In the genomic region with DNA sequence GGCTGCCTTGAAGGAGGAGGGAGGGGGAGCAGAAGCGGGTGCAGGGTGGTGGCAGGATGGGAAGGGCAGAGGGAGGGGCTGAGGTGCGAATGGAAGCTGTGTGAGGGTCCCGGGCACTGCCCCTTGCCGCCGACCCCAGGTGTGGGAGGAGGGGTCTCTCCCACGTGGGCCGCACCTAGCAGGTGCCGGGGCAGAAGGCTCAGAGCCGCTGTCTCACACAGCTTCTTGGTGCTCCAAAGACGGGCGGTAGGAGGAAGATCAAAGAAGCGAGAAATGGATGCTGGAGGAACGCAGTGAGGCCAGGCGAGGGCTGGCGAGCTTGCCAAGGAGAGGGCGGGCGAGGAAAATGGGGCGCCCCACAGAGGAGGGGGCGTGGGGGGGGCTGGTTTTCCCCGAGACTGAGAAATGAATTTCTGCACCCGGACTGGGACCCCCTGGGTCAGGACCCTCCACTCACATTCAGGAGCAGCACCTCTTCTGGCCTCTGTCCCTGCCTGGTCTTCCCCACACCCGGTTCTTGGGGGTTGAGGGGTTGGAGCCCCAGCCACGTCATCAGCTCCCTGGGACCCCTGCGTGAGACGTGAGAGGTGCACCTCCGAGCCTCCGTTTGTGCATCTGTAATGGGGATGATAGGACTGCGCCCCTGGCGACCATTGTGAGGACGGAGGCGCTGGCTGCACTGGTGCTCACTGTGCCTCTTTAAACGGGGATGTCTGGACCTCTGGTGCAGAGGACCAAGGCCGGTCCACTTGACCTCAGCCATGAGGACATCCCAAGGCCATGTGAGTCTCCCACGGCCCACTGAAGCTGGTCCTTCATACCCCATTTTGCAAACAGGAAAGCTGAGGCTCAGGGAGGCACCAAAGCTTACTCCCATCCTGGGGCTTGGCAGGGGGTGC, we compare ENCODE assay signal across 11 cellular contexts. TPM values are rescaled to one million over a fixed set of nuclear protein-coding genes. Genes with fewer than 3 reads are reported as not detected.
DNase-seq lines count a peak whose midpoint lies in the region; ATAC-seq and TF ChIP-seq lines count a peak whose summit lies in the region.
"Had no signal": no experiment of that assay in that cellular context is flagged by ENCODE, and none has a peak within 500 bp of the region (broad histone marks: within the 10 kb centered on the region; RNA-seq: fewer than 3 reads in every experiment).

No MANE protein-coding gene starts in this region.

- DNase-seq in activated T-cell treated with anti-CD3 and anti-CD28 coated beads, Interleukin-2, amount 50 U/mL, for 4 hours, result no peak
- no peak for DNase-seq in activated T-cell treated with anti-CD3 and anti-CD28 coated beads, Interleukin-2, amount 50 U/mL, for 48 hours
- DNase-seq in T-cell, result peak in 1 of 34 experiments; percentile 3
- no peak for DNase-seq in left lobe of liver (ENCODE audit: low spot score)
- no peak for DNase-seq in transverse colon
- no peak for DNase-seq in NCI-H524 treated with DMSO at 0.1 percent for 48 hours (lab: John Stamatoyannopoulos, UW)
- no peak for DNase-seq in activated CD4-positive, CD25-positive, alpha-beta regulatory T cell (lab: John Stamatoyannopoulos, UW)
- DNase-seq: activated CD4-positive, alpha-beta T cell treated with anti-CD3 and anti-CD28 coated beads, Interleukin-2, amount 50 U/mL, for 1 hour; Calu3 had no signal

- peak overlapping the region; percentile 62 to 71 (median 70) for H3K27ac ChIP-seq in transverse colon

- TF ChIP-seq CTCF in transverse colon (IDR thresholded peaks at IDR 0.05), result peak in 2 of 5 experiments; percentile 9 to 15

- peak in 1 of 2 donors; percentile 23 for ATAC-seq in activated T-cell treated with anti-CD3 and anti-CD28 coated beads, Interleukin-2, amount 50 U/mL, for 4 hours
- peak in 1 of 4 experiments; percentile 12 for ATAC-seq in T-cell (replicated peaks in 1 of 4)
- ATAC-seq in left lobe of liver, result peak; percentile 32
- no peak for ATAC-seq in HG03342 (IDR thresholded peaks at IDR 0.05; ENCODE audit: unreplicated experiment)
- ATAC-seq: left lung had no signal

- no peaks in the 10 kb centered on the region for H3K36me3 ChIP-seq in transverse colon

- no peaks in the 10 kb centered on the region for H3K9me3 ChIP-seq in transverse colon
- H3K9me3 ChIP-seq: left lung had no signal

- intact Hi-C loops in transverse colon (cut with DNase I; ENCODE audit: low total_unique reads), result no loop called here

- CTCF ChIA-PET in T-cell (lab: Charles Lee), result interaction anchor here in 1 of 2 donors (0.5 kb wide), 1 partner anchor 36 kb away, joined by 4 read pairs; no protein-coding TSS in a partner anchor

- WGBS in transverse colon (ENCODE audit: low coverage in 1 of 2), 2 donors, result 49 to 61% methylated on average over 9 to 34 of the region's 34 CpGs

- no peaks in the 10 kb centered on the region for H3K27me3 Mint-ChIP-seq in activated T-cell treated with anti-CD3 and anti-CD28 coated beads, Interleukin-2, amount 50 U/mL, for 4 hours (ENCODE audit: low read depth)
- no peaks in the 10 kb centered on the region for H3K27me3 Mint-ChIP-seq in T-cell

- H3K4me1 Mint-ChIP-seq in activated T-cell treated with anti-CD3 and anti-CD28 coated beads, Interleukin-2, amount 50 U/mL, for 4 hours (ENCODE audit: low read depth), result peaks cover 56% of the 10 kb centered on the region
- H3K4me1 Mint-ChIP-seq in T-cell, result peaks cover 39 to 72% (median 71%) of the 10 kb centered on the region in 3 donors

- H3K4me3 ChIP-seq in transverse colon, result peak overlapping the region in 3 of 4 donors; percentile 3 to 28 (median 27)
- H3K4me3 ChIP-seq: left lung had no signal

- peak overlapping the region; percentile 93 to 94 for H3K27ac Mint-ChIP-seq in T-cell

- no peak for TF ChIP-seq POLR2A in transverse colon (IDR thresholded peaks at IDR 0.05)

- no peaks in the 10 kb centered on the region for H3K9me3 Mint-ChIP-seq in activated T-cell treated with anti-CD3 and anti-CD28 coated beads, Interleukin-2, amount 50 U/mL, for 4 hours
- H3K9me3 Mint-ChIP-seq in T-cell, result no peaks in the 10 kb centered on the region

- no peaks in the 10 kb centered on the region for H3K27me3 ChIP-seq in transverse colon

- POLR2A ChIA-PET in T-cell (lab: Charles Lee), result interaction anchor here in 1 of 2 donors (0.7 kb wide), 1 partner anchor 13 kb away, joined by 3 read pairs; no protein-coding TSS in a partner anchor

- in situ Hi-C loops in transverse colon (cut with MboI; ENCODE audit: low pct_ligation_motif_present in 1 of 4, low pct_unique_long_range_greater_than_20kb in 1 of 4, low sequenced_read_pairs in 3 of 4), result no loop called here

- peak overlapping the region; percentile 68 for H3K4me3 Mint-ChIP-seq in activated T-cell treated with anti-CD3 and anti-CD28 coated beads, Interleukin-2, amount 50 U/mL, for 4 hours
- peak overlapping the region; percentile 75 to 79 (median 75) for H3K4me3 Mint-ChIP-seq in T-cell

- peaks cover 2% of the 10 kb centered on the region for H3K36me3 Mint-ChIP-seq in activated T-cell treated with anti-CD3 and anti-CD28 coated beads, Interleukin-2, amount 50 U/mL, for 4 hours (ENCODE audit: insufficient read depth)
- H3K36me3 Mint-ChIP-seq in T-cell, result peaks cover 2% of the 10 kb centered on the region

- TF ChIP-seq EP300 in transverse colon (IDR thresholded peaks at IDR 0.05; ENCODE audit: low read depth), result no peak

- H3K4me1 ChIP-seq in transverse colon, result peaks cover 9 to 37% (median 22%) of the 10 kb centered on the region in 4 donors

RNA-seq across cellular contexts. Expression of gene LSP1, which starts 16.8 kb away (rescaled TPM):
- 10 to 100 TPM; 34.6 to 71.7 (median 60.6) TPM for total RNA-seq in activated T-cell treated with anti-CD3 and anti-CD28 coated beads, Interleukin-2, amount 50 U/mL, for 4 hours
- 100 to 1,000 TPM; 286 to 514 (median 375) TPM for total RNA-seq in T-cell
- total RNA-seq in left lobe of liver, result 3.6 TPM
- total RNA-seq in transverse colon, result 10 to 100 TPM; 12.3 to 69.6 (median 23.2) TPM
- total RNA-seq: Calu3 had no signal

RNA-seq across cellular contexts. Expression of gene PRR33, which starts 22.0 kb away (rescaled TPM):
- under 1 TPM in 2 of 3 donors, not detected in 1; 0.08 to 0.20 TPM for total RNA-seq in activated T-cell treated with anti-CD3 and anti-CD28 coated beads, Interleukin-2, amount 50 U/mL, for 4 hours
- total RNA-seq in T-cell (under 1 TPM in 2 of 5 donors, not detected in 3; 0.10 to 0.12 TPM), left lobe of liver (not detected), transverse colon (not detected)
- total RNA-seq: Calu3, left lung had no signal

RNA-seq across cellular contexts. Expression of gene TNNI2, which starts 30.9 kb away (rescaled TPM):
- not detected for total RNA-seq in activated T-cell treated with anti-CD3 and anti-CD28 coated beads, Interleukin-2, amount 50 U/mL, for 4 hours
- total RNA-seq in T-cell (under 1 TPM in 1 of 5 donors, not detected in 4; 0.39 TPM), left lobe of liver (not detected), transverse colon (10 to 100 TPM in 1 of 4 donors, 1 to 10 TPM in 1, not detected in 2; 3.5 to 35.9 TPM)

RNA-seq across cellular contexts. Expression of gene SYT8, which starts 34.9 kb away (rescaled TPM):
- not detected for total RNA-seq in activated T-cell treated with anti-CD3 and anti-CD28 coated beads, Interleukin-2, amount 50 U/mL, for 4 hours
- total RNA-seq in T-cell (not detected), left lobe of liver (0.30 TPM), transverse colon (1 to 10 TPM in 2 of 4 donors, not detected in 2; 1.4 to 4.1 TPM)

RNA-seq across cellular contexts. Expression of gene TNNT3, which starts 49.8 kb away (rescaled TPM):
- not detected for total RNA-seq in activated T-cell treated with anti-CD3 and anti-CD28 coated beads, Interleukin-2, amount 50 U/mL, for 4 hours
- total RNA-seq in T-cell, result 10 to 100 TPM; 15.9 to 22.1 (median 18.2) TPM
- total RNA-seq in left lobe of liver, result not detected
- 1 to 10 TPM in 2 of 4 donors, not detected in 2; 1.9 to 3.3 TPM for total RNA-seq in transverse colon
- total RNA-seq: Calu3 had no signal
